2 cellular contexts compared by ENCODE assay signal in the genomic region with DNA sequence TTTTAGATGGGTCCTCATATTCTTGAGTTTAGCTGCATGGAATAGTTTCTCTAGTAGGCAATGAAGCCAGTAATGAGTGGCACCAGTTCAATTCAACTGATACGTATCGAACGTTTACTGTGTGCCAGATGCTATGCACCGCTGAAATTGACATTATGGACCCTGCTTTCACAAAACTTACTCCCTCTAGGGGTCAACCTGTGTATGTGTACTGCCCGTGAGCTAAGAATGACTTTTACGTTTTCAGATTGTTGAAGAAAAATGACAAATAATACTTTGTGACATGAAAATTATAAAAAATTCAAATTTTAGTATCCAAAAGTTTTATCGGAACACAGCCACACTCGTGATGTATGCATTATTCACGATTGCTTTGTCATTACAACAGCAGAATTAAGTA.
TF ChIP-seq lines count a peak whose summit lies in the region.

No MANE protein-coding gene starts in this region.

TF ChIP-seq in Ishikawa, 13 proteins besides CTCF, POLR2A, EP300 and RAD21 (continued from another document):
- TF ChIP-seq, protein P1, sequence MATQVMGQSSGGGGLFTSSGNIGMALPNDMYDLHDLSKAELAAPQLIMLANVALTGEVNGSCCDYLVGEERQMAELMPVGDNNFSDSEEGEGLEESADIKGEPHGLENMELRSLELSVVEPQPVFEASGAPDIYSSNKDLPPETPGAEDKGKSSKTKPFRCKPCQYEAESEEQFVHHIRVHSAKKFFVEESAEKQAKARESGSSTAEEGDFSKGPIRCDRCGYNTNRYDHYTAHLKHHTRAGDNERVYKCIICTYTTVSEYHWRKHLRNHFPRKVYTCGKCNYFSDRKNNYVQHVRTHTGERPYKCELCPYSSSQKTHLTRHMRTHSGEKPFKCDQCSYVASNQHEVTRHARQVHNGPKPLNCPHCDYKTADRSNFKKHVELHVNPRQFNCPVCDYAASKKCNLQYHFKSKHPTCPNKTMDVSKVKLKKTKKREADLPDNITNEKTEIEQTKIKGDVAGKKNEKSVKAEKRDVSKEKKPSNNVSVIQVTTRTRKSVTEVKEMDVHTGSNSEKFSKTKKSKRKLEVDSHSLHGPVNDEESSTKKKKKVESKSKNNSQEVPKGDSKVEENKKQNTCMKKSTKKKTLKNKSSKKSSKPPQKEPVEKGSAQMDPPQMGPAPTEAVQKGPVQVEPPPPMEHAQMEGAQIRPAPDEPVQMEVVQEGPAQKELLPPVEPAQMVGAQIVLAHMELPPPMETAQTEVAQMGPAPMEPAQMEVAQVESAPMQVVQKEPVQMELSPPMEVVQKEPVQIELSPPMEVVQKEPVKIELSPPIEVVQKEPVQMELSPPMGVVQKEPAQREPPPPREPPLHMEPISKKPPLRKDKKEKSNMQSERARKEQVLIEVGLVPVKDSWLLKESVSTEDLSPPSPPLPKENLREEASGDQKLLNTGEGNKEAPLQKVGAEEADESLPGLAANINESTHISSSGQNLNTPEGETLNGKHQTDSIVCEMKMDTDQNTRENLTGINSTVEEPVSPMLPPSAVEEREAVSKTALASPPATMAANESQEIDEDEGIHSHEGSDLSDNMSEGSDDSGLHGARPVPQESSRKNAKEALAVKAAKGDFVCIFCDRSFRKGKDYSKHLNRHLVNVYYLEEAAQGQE (IDR thresholded peaks at IDR 0.05; ENCODE audit: low read depth): no peak
- TF ChIP-seq FOXM1 (IDR thresholded peaks at IDR 0.05; ENCODE audit: borderline replicate concordance, low read depth): no peak
- TF ChIP-seq NFIC (IDR thresholded peaks at IDR 0.05): no peak
- TF ChIP-seq CEBPB (IDR thresholded peaks at IDR 0.05): no peak
- TF ChIP-seq EGR1 (IDR thresholded peaks at IDR 0.05): no peak
- TF ChIP-seq TAF1 (IDR thresholded peaks at IDR 0.05; ENCODE audit: low read depth): no peak
- no peak for TF ChIP-seq TCF12 (IDR thresholded peaks at IDR 0.05; ENCODE audit: low read depth)
- TF ChIP-seq ZBTB7A (IDR thresholded peaks at IDR 0.05; ENCODE audit: low read depth): no peak
- TF ChIP-seq, protein P2, sequence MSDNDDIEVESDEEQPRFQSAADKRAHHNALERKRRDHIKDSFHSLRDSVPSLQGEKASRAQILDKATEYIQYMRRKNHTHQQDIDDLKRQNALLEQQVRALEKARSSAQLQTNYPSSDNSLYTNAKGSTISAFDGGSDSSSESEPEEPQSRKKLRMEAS (IDR thresholded peaks at IDR 0.05): no peak

TF ChIP-seq in K562, 482 proteins besides CTCF, POLR2A, EP300 and RAD21 (continued from another document):
- TF ChIP-seq, protein P3, sequence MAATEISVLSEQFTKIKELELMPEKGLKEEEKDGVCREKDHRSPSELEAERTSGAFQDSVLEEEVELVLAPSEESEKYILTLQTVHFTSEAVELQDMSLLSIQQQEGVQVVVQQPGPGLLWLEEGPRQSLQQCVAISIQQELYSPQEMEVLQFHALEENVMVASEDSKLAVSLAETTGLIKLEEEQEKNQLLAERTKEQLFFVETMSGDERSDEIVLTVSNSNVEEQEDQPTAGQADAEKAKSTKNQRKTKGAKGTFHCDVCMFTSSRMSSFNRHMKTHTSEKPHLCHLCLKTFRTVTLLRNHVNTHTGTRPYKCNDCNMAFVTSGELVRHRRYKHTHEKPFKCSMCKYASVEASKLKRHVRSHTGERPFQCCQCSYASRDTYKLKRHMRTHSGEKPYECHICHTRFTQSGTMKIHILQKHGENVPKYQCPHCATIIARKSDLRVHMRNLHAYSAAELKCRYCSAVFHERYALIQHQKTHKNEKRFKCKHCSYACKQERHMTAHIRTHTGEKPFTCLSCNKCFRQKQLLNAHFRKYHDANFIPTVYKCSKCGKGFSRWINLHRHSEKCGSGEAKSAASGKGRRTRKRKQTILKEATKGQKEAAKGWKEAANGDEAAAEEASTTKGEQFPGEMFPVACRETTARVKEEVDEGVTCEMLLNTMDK (IDR thresholded peaks at IDR 0.05; ENCODE audit: borderline replicate concordance, insufficient read depth, low read depth, low read length, poor library complexity, severe bottlenecking): peak; percentile 22
- TF ChIP-seq RFX1 (IDR thresholded peaks at IDR 0.05): no peak
